Comparison of ENCODE assay signal across 1 cellular context in the genomic region with DNA sequence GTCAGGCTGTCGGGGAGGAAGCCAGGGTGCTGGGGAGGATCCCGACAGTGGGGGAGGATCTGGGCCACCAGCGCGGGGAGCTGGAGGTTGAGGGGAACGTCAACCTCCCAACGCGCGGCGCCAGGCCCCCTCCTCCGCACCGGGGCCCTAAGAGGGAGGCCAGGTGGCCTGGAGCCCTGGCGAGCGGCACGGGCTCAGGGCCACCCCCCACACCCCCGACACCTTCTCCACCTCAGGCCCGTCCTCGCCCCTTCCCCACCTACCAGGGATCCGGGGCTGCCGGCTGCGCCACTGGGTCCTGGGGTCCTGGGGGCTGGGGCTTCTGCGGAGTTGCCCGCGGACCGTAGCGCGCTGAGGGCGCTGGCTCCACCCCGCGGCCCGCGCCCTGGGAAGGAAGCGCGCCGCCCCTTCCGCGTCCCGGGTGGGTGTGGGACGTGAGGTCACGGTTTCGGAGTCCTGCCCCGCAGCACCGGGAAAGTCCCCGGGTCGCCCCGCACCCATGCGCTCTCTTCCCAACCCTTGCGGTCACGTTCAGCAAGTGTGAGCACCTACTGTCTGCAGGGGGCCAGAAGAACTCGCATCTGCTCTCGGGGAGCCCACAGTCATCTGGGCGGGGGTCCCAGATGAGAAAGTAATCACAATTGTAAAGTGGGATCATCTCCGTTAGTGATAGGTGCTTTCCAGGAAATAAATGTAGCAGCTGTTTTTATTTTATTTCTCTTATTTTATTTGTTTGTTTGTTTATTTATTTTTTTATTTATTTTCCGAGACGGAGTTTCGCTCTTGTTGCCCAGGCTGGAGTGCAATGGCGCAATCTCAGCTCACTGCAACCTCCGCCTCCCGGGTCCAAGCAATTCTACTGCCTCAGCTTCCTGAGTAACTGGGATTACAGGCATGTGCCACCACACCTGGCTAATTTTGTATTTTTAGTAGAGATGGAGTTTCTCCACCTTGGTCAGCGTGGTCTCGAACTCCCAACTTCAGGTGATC.
A peak's percentile ranks its signal among the peaks of the same experiment; 100 is the strongest.
TF ChIP-seq lines count a peak whose summit lies in the region.

A gene (minus strand): TSS at position 362 of the 990 bp plus-strand sequence. CDS start 13,335 bp downstream, outside the sequence.

TF ChIP-seq in K562, 482 proteins besides CTCF, POLR2A, EP300 and RAD21 (continued from another document and continues in another):
- TF ChIP-seq, protein P1, sequence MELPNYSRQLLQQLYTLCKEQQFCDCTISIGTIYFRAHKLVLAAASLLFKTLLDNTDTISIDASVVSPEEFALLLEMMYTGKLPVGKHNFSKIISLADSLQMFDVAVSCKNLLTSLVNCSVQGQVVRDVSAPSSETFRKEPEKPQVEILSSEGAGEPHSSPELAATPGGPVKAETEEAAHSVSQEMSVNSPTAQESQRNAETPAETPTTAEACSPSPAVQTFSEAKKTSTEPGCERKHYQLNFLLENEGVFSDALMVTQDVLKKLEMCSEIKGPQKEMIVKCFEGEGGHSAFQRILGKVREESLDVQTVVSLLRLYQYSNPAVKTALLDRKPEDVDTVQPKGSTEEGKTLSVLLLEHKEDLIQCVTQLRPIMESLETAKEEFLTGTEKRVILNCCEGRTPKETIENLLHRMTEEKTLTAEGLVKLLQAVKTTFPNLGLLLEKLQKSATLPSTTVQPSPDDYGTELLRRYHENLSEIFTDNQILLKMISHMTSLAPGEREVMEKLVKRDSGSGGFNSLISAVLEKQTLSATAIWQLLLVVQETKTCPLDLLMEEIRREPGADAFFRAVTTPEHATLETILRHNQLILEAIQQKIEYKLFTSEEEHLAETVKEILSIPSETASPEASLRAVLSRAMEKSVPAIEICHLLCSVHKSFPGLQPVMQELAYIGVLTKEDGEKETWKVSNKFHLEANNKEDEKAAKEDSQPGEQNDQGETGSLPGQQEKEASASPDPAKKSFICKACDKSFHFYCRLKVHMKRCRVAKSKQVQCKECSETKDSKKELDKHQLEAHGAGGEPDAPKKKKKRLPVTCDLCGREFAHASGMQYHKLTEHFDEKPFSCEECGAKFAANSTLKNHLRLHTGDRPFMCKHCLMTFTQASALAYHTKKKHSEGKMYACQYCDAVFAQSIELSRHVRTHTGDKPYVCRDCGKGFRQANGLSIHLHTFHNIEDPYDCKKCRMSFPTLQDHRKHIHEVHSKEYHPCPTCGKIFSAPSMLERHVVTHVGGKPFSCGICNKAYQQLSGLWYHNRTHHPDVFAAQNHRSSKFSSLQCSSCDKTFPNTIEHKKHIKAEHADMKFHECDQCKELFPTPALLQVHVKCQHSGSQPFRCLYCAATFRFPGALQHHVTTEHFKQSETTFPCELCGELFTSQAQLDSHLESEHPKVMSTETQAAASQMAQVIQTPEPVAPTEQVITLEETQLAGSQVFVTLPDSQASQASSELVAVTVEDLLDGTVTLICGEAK (IDR thresholded peaks at IDR 0.05): peak; percentile 68
- TF ChIP-seq, protein P1 (CRISPR knock-in tag; IDR thresholded peaks at IDR 0.05): no peak
- TF ChIP-seq BACH1 (tag; IDR thresholded peaks at IDR 0.05): no peak
- TF ChIP-seq, protein P2, sequence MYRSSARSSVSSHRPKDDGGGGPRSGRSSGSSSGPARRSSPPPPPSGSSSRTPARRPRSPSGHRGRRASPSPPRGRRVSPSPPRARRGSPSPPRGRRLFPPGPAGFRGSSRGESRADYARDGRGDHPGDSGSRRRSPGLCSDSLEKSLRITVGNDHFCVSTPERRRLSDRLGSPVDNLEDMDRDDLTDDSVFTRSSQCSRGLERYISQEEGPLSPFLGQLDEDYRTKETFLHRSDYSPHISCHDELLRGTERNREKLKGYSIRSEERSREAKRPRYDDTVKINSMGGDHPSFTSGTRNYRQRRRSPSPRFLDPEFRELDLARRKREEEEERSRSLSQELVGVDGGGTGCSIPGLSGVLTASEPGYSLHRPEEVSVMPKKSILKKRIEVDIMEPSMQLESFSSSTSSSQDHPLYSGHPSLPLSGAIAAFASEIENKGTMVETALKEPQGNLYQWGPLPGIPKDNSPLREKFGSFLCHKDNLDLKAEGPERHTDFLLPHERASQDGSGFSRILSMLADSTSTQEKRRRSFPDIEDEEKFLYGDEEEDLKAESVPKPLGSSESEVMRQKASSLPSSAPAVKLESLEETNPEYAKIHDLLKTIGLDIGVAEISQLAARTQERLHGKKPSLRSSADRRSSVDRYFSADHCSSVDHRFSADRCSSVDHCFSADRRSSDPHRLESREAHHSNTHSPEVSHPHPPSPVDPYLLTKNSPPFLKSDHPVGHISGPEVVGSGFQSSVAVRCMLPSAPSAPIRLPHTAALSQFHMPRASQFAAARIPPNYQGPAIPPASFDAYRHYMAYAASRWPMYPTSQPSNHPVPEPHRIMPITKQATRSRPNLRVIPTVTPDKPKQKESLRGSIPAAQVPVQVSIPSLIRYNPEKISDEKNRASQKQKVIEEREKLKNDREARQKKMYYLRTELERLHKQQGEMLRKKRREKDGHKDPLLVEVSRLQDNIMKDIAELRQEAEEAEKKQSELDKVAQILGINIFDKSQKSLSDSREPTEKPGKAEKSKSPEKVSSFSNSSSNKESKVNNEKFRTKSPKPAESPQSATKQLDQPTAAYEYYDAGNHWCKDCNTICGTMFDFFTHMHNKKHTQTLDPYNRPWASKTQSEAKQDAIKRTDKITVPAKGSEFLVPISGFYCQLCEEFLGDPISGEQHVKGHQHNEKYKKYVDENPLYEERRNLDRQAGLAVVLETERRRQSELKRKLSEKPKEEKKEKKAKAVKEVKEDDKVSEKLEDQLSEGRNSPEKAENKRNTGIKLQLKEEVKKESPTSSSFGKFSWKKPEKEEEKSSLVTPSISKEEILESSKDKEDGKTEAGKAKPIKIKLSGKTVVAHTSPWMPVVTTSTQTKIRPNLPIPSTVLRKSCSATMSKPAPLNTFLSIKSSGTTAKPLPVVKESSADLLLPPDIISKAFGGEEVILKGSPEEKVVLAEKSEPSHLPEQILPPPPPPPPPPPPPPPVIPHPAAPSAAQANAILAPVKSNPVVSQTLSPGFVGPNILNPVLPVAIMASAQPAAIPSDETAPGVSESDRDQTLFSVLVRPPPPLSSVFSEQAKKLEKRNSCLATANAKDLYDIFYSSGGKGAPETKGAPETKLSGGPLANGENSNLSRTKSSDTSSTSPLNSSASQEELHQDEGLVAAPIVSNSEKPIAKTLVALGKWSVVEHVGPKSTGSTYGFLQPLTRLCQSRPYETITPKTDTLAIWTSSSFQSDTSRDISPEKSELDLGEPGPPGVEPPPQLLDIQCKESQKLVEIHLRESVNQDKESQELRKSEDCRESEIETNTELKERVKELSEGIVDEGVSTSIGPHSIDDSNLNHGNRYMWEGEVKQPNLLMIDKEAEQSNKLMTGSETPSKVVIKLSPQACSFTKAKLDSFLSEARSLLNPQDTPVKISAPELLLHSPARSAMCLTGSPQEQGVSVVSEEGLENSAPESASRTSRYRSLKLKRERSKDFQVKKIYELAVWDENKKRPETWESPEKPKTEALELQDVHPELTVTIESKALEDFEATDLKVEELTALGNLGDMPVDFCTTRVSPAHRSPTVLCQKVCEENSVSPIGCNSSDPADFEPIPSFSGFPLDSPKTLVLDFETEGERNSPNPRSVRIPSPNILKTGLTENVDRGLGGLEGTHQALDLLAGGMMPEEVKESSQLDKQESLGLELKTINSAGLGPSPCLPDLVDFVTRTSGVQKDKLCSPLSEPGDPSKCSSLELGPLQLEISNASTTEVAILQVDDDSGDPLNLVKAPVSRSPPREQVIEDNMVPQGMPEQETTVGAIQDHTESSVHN (IDR thresholded peaks at IDR 0.05; ENCODE audit: borderline replicate concordance in 1 of 2, low read depth in 1 of 2): no peak
- no peak for TF ChIP-seq CREBBP (IDR thresholded peaks at IDR 0.05; ENCODE audit: low read depth, low read length)
- TF ChIP-seq ZBTB1 (CRISPR knock-in tag; IDR thresholded peaks at IDR 0.05; ENCODE audit: borderline replicate concordance, low read depth): no peak
- TF ChIP-seq ZNF830 (CRISPR knock-in tag; IDR thresholded peaks at IDR 0.05): no peak
- 0 out of 2 replicates have a peak, but pooled peaks have one; percentile 28 for TF ChIP-seq BRD4 (IDR thresholded peaks at IDR 0.05)
- peak in 1 of 2 experiments; percentile 37; a peak in 1 of 4 replicates for TF ChIP-seq SIN3A (IDR thresholded peaks at IDR 0.05; ENCODE audit: borderline replicate concordance in 2 of 2, control insufficient read depth in 1 of 2, low read depth in 2 of 2, low read length in 2 of 2)
- no peak for TF ChIP-seq ZNF324 (CRISPR knock-in tag; IDR thresholded peaks at IDR 0.05)
- TF ChIP-seq ZNF780A (CRISPR knock-in tag; IDR thresholded peaks at IDR 0.05): no peak
- no peak for TF ChIP-seq CBFB (CRISPR knock-in tag; IDR thresholded peaks at IDR 0.05)
- TF ChIP-seq ZNF696 (CRISPR knock-in tag; conservative IDR thresholded peaks at IDR 0.05): no peak
- TF ChIP-seq PHTF2 (CRISPR knock-in tag; IDR thresholded peaks at IDR 0.05): no peak
- TF ChIP-seq, protein P3, sequence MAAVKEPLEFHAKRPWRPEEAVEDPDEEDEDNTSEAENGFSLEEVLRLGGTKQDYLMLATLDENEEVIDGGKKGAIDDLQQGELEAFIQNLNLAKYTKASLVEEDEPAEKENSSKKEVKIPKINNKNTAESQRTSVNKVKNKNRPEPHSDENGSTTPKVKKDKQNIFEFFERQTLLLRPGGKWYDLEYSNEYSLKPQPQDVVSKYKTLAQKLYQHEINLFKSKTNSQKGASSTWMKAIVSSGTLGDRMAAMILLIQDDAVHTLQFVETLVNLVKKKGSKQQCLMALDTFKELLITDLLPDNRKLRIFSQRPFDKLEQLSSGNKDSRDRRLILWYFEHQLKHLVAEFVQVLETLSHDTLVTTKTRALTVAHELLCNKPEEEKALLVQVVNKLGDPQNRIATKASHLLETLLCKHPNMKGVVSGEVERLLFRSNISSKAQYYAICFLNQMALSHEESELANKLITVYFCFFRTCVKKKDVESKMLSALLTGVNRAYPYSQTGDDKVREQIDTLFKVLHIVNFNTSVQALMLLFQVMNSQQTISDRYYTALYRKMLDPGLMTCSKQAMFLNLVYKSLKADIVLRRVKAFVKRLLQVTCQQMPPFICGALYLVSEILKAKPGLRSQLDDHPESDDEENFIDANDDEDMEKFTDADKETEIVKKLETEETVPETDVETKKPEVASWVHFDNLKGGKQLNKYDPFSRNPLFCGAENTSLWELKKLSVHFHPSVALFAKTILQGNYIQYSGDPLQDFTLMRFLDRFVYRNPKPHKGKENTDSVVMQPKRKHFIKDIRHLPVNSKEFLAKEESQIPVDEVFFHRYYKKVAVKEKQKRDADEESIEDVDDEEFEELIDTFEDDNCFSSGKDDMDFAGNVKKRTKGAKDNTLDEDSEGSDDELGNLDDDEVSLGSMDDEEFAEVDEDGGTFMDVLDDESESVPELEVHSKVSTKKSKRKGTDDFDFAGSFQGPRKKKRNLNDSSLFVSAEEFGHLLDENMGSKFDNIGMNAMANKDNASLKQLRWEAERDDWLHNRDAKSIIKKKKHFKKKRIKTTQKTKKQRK (IDR thresholded peaks at IDR 0.05; ENCODE audit: borderline replicate concordance, low read depth, low read length): no peak
- TF ChIP-seq, protein P4, sequence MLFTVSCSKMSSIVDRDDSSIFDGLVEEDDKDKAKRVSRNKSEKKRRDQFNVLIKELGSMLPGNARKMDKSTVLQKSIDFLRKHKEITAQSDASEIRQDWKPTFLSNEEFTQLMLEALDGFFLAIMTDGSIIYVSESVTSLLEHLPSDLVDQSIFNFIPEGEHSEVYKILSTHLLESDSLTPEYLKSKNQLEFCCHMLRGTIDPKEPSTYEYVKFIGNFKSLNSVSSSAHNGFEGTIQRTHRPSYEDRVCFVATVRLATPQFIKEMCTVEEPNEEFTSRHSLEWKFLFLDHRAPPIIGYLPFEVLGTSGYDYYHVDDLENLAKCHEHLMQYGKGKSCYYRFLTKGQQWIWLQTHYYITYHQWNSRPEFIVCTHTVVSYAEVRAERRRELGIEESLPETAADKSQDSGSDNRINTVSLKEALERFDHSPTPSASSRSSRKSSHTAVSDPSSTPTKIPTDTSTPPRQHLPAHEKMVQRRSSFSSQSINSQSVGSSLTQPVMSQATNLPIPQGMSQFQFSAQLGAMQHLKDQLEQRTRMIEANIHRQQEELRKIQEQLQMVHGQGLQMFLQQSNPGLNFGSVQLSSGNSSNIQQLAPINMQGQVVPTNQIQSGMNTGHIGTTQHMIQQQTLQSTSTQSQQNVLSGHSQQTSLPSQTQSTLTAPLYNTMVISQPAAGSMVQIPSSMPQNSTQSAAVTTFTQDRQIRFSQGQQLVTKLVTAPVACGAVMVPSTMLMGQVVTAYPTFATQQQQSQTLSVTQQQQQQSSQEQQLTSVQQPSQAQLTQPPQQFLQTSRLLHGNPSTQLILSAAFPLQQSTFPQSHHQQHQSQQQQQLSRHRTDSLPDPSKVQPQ (CRISPR knock-in tag; IDR thresholded peaks at IDR 0.05; ENCODE audit: borderline replicate concordance): no peak
